Comparison of ENCODE assay signal across 9 cellular contexts in the genomic region with DNA sequence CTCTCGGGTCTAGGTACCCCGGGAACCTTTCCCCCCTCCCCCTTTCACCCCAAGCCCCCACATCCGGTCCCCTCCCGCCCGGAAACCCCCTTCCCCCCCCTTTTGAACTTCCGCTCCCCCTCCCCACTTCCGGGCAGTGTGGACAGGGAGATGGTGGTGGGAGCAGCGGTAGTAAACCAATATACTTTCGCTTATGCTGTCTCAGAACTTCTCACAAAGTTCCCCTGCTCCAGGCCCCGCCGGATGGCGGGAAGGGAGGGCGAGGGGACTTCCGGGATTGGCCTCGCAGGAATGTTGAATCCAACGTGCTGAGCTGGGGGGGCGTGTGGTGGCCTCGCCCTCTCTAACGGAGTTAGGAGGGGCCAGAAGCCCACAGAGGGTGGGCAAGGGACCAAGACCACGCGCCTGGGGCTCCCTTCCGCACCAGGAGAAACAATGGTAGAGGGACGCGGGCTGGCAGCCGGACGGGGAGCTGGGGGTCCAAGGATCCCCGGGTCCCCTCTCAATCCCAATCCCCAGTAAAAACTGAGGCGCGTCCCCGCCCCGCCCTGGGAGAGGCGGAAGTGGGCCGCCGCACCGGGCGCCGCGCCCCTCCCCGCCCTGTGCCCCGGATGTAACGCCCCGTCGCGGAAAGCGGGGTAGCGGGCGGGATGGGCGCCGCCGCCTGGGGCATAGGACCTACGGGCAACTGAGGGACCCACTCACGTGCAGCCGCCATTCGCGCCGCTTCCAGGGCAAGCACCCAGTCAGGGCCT. TPM values are rescaled to one million over a fixed set of nuclear protein-coding genes. Genes with fewer than 3 reads are reported as not detected.
A peak's percentile ranks its signal among the peaks of the same experiment; 100 is the strongest.
DNase-seq lines count a peak whose midpoint lies in the region; ATAC-seq, FAIRE-seq and TF ChIP-seq lines count a peak whose summit lies in the region.
"Had no signal": no experiment of that assay in that cellular context is flagged by ENCODE, and none has a peak within 500 bp of the region (broad histone marks: within the 10 kb centered on the region; RNA-seq: fewer than 3 reads in every experiment).

No MANE protein-coding gene starts in this region.

- H3K27ac Mint-ChIP-seq in activated naive CD4-positive, alpha-beta T cell treated with anti-CD3 and anti-CD28 coated beads, Interleukin-2, amount 10 ng/mL, durations not matched to agents 7 days and 5 days: peak overlapping the region; percentile 98

- H3K9me3 ChIP-seq in SJSA1 (replicated peaks) (no peaks in the 10 kb centered on the region), gastroesophageal sphincter (no peaks in the 10 kb centered on the region), parathyroid adenoma (ENCODE audit: control insufficient read depth, low read length) (no peaks in the 10 kb centered on the region)

- H3K27ac ChIP-seq in SJSA1: peak overlapping the region; percentile 86
- peak overlapping the region; percentile 73 to 98 (median 97) for H3K27ac ChIP-seq in gastroesophageal sphincter
- peak overlapping the region; percentile 92 for H3K27ac ChIP-seq in parathyroid adenoma

- peak overlapping the region; percentile 79 for H3K4me2 ChIP-seq in parathyroid adenoma (ENCODE audit: low read length)

- no peak for FAIRE-seq in D721Med (lab: Jason Lieb, UNC)
- FAIRE-seq: TTC549 had no signal

- peaks cover 4% of the 10 kb centered on the region for H3K79me2 ChIP-seq in parathyroid adenoma

- no peaks in the 10 kb centered on the region for H3K27me3 Mint-ChIP-seq in activated naive CD4-positive, alpha-beta T cell treated with anti-CD3 and anti-CD28 coated beads, Interleukin-2, amount 10 ng/mL, durations not matched to agents 7 days and 5 days

- H3K4me1 ChIP-seq in SJSA1 (replicated peaks) (peaks cover 61% of the 10 kb centered on the region), gastroesophageal sphincter (peaks cover 0 to 79% (median 37%) of the 10 kb centered on the region in 3 donors), parathyroid adenoma (peaks cover 11% of the 10 kb centered on the region)

- peak overlapping the region; percentile 92 for H3K4me3 Mint-ChIP-seq in activated naive CD4-positive, alpha-beta T cell treated with anti-CD3 and anti-CD28 coated beads, Interleukin-2, amount 10 ng/mL, durations not matched to agents 7 days and 5 days

- H3K4me1 Mint-ChIP-seq in activated naive CD4-positive, alpha-beta T cell treated with anti-CD3 and anti-CD28 coated beads, Interleukin-2, amount 10 ng/mL, durations not matched to agents 7 days and 5 days: peaks cover 50% of the 10 kb centered on the region

- TF ChIP-seq POLR2A in gastroesophageal sphincter (IDR thresholded peaks at IDR 0.05): no peak

- peak overlapping the region; percentile 92 for H3K4me3 ChIP-seq in SJSA1
- H3K4me3 ChIP-seq in gastroesophageal sphincter: peak overlapping the region; percentile 59 to 100
- peak overlapping the region; percentile 98 for H3K4me3 ChIP-seq in parathyroid adenoma (ENCODE audit: low read depth, low read length)

- ATAC-seq in HG02885 (IDR thresholded peaks at IDR 0.05; ENCODE audit: poor library complexity, unreplicated experiment) (peak; percentile 13), gastroesophageal sphincter (peak; percentile 38), HG03342 (IDR thresholded peaks at IDR 0.05; ENCODE audit: unreplicated experiment) (no peak), GM21723 (IDR thresholded peaks at IDR 0.05; ENCODE audit: unreplicated experiment) (no peak)

- TF ChIP-seq CTCF in D721Med (IDR thresholded peaks at IDR 0.05; ENCODE audit: insufficient read depth, missing control alignments) (no peak), gastroesophageal sphincter (IDR thresholded peaks at IDR 0.05) (no peak), parathyroid adenoma (IDR thresholded peaks at IDR 0.05) (no peak)

- no CpG with 5 or more reads among the region's 56 CpGs for WGBS in gastroesophageal sphincter (ENCODE audit: low coverage in 1 of 2), 2 donors

- TF ChIP-seq EP300 in gastroesophageal sphincter (IDR thresholded peaks at IDR 0.05): no peak

- H3K9ac ChIP-seq in parathyroid adenoma: peak overlapping the region; percentile 94

- H3K36me3 ChIP-seq in SJSA1 (peaks cover 56% of the 10 kb centered on the region), gastroesophageal sphincter (peaks cover 0 to 42% of the 10 kb centered on the region in 2 donors), parathyroid adenoma (ENCODE audit: control insufficient read depth, insufficient read depth, low read length) (no peaks in the 10 kb centered on the region)

- peak overlapping the region; percentile 70 for H2AFZ ChIP-seq in parathyroid adenoma

- CTCF ChIA-PET in activated naive CD4-positive, alpha-beta T cell treated with anti-CD3 and anti-CD28 coated beads, Interleukin-2, amount 10 ng/mL, durations not matched to agents 7 days and 5 days (lab: Charles Lee): interaction anchor here (1.5 to 2.1 kb wide), 2 partner anchors 20 to 39 kb away, joined by 4 to 9 read pairs; a partner anchor contains a TSS

- H3K9me3 Mint-ChIP-seq in activated naive CD4-positive, alpha-beta T cell treated with anti-CD3 and anti-CD28 coated beads, Interleukin-2, amount 10 ng/mL, durations not matched to agents 7 days and 5 days: no peaks in the 10 kb centered on the region

- H3K27me3 ChIP-seq in SJSA1 (replicated peaks) (no peaks in the 10 kb centered on the region), gastroesophageal sphincter (no peaks in the 10 kb centered on the region), parathyroid adenoma (ENCODE audit: control insufficient read depth, insufficient read depth, low read length) (no peaks in the 10 kb centered on the region)

- peaks cover 47% of the 10 kb centered on the region for H3K36me3 Mint-ChIP-seq in activated naive CD4-positive, alpha-beta T cell treated with anti-CD3 and anti-CD28 coated beads, Interleukin-2, amount 10 ng/mL, durations not matched to agents 7 days and 5 days

- DNase-seq in D721Med (ENCODE audit: insufficient read length, low spot score) (peak; percentile 59), SJSA1 (ENCODE audit: low read depth in 1 of 2, low spot score in 2 of 2) (peak; percentile 80 to 86)
- DNase-seq in activated naive CD4-positive, alpha-beta T cell treated with anti-CD3 and anti-CD28 coated beads, Interleukin-2, amount 10 ng/mL, durations not matched to agents 7 days and 5 days: peak; percentile 81

RNA-seq across cellular contexts. Expression of a gene that starts 0.7 kb away (rescaled TPM):
- 1,207 and 1,337 TPM in 2 replicates for total RNA-seq in SJSA1 (2014; rRNA removed; shearing (Covaris generic))
- total RNA-seq in gastroesophageal sphincter: 1,000 to 10,000 TPM in 2 of 4 donors, 100 to 1,000 TPM in 2; 920 to 1,441 (median 1,060) TPM

RNA-seq across cellular contexts. Expression of a gene that starts 3.3 kb away (rescaled TPM):
- 5.2 and 6.6 TPM in 2 replicates for total RNA-seq in SJSA1 (2014; rRNA removed; shearing (Covaris generic))
- total RNA-seq in gastroesophageal sphincter: 10 to 100 TPM in 2 of 4 donors, 1 to 10 TPM in 2; 1.5 to 16.2 (median 7.6) TPM

RNA-seq across cellular contexts. Expression of a gene that starts 7.5 kb away (rescaled TPM):
- total RNA-seq in SJSA1 (2014; rRNA removed; shearing (Covaris generic)): 4.2 and 13.0 TPM in 2 replicates
- total RNA-seq in gastroesophageal sphincter: 10 to 100 TPM; 67.3 to 98.8 (median 85.9) TPM

RNA-seq across cellular contexts. Expression of a gene that starts 7.7 kb away (rescaled TPM):
- 67.6 and 68.4 TPM in 2 replicates for total RNA-seq in SJSA1 (2014; rRNA removed; shearing (Covaris generic))
- total RNA-seq in gastroesophageal sphincter: 10 to 100 TPM; 28.7 to 58.9 (median 46.8) TPM

RNA-seq across cellular contexts. Expression of a gene that starts 15.5 kb away (rescaled TPM):
- total RNA-seq in SJSA1 (2014; rRNA removed; shearing (Covaris generic)): not detected in 2 replicates
- under 1 TPM in 1 of 4 donors, not detected in 3; 0.19 TPM for total RNA-seq in gastroesophageal sphincter

Comparison
In these comparisons a context has a peak if more than half of its experiments do, and no peak if none do; other contexts are left out.
1. ATAC-seq: peak in HG02885 (single experiment) and gastroesophageal sphincter (single experiment); none in HG03342 (single experiment) and GM21723 (single experiment).
2. Peak in every context shown above with its lines, with median percentiles within 50 percentile points of each other: DNase-seq, H3K27ac ChIP-seq and H3K4me3 ChIP-seq.